Comparison of ENCODE assay signal across 24 cellular contexts in the genomic region with DNA sequence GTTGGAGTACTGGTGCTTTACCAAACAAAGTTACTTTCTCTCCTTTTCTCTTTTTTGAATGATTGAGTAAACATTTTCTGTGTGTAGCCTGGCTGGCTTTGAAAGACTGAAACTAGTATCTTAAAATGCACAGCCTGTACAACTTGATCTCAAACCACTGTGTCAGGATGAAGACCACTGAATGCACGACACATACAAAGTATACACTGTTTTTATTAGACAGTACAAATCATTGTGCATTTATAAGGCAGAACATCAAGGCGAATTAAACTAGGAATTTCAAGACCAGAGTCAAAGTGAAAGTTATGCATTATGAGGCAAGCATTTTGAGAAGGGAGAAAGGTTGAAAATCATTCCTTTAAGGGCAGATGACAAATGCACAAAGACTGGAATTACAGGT. TPM values are rescaled to one million over a fixed set of nuclear protein-coding genes. Genes with fewer than 3 reads are reported as not detected.
"Had no signal": no experiment of that assay in that cellular context is flagged by ENCODE, and none has a peak within 500 bp of the region (broad histone marks: within the 10 kb centered on the region; RNA-seq: fewer than 3 reads in every experiment).

No MANE protein-coding gene starts in this region.

- H3K4me1 ChIP-seq: SJSA1 had no signal

- H3K4me3 ChIP-seq: K562, SJSA1 had no signal

- H3K9me3 ChIP-seq: SJSA1, SK-N-SH had no signal

- H3K27ac ChIP-seq: HL-60, KMS-11, SJSA1 had no signal

- H3K4me2 ChIP-seq: KMS-11, SK-N-SH had no signal

- H3K9ac ChIP-seq: KMS-11, SK-N-SH had no signal

- H3K9me2 ChIP-seq: SK-N-SH had no signal

- H3K36me3 ChIP-seq: SJSA1 had no signal

- DNase-seq: Kasumi-1, MM.1S, NCI-H1092 treated with DMSO at 0.1 percent for 48 hours, NCI-H1436, NCI-H187, NCI-H2029, NCI-H2081 treated with DMSO at 0.1 percent for 48 hours, NCI-H2171 treated with DMSO at 0.1 percent for 48 hours, NCI-H345, NCI-H524, NCI-H526 treated with DMSO at 0.1 percent for 48 hours, NCI-H748 treated with DMSO at 0.1 percent for 48 hours, Right ventricle myocardium superior, RPMI8226, SIG-M5, SK-N-SH, SW 1271, T-cell had no signal

- H3K27me3 ChIP-seq: SJSA1 had no signal

RNA-seq across cellular contexts. Expression of a gene that starts 59.0 kb away (rescaled TPM):
- total RNA-seq: K562, M059J, Right ventricle myocardium superior, SJSA1, T-cell had no signal
- polyA plus RNA-seq: IgD-negative memory B cell, K562 had no signal
